Comparison of ENCODE assay signal across 8 cellular contexts in genomic region chr2:70301344-70302194, GRCh38. TPM values are rescaled to one million over a fixed set of nuclear protein-coding genes. Genes with fewer than 3 reads are reported as not detected.
DNase-seq lines count a peak whose midpoint lies in the region; ATAC-seq lines count a peak whose summit lies in the region.

Gene FAM136A, minus strand, starts transcription at chr2:70302067. Its CDS starts 56 bp downstream, at chr2:70302011.

- H3K27ac ChIP-seq in HUES6 (ENCODE audit: low read depth, low read length) (peak within 1 kb of the TSS; percentile 96), muscle layer of duodenum (ENCODE audit: low read length) (peak within 1 kb of the TSS; percentile 74)

- H3K27me3 ChIP-seq in HUES6 (ENCODE audit: control insufficient read depth, insufficient read depth, low read length), result no peaks in the 10 kb centered on the region
- H3K27me3 ChIP-seq in muscle layer of duodenum (ENCODE audit: low read depth, low read length), result no peaks in the 10 kb centered on the region

- peak; percentile 93 for DNase-seq in D341Med (ENCODE audit: low spot score)
- DNase-seq in OCI-M1 (lab: John Stamatoyannopoulos, UW), result peak; percentile 87
- DNase-seq in activated T-cell treated with anti-CD3 and anti-CD28 coated beads, Interleukin-2, amount 50 U/mL, for 1 hour, result peak; percentile 90
- DNase-seq in stimulated activated CD8-positive, alpha-beta memory T cell treated with anti-CD3 and anti-CD28 coated beads, Interleukin-7, amount 100 ng/mL, for 24 hours (ENCODE audit: low read depth), result peak; percentile 76

- H3K4me1 ChIP-seq in HUES6 (ENCODE audit: control insufficient read depth, insufficient read depth, low read length), result peaks cover 20% of the 10 kb centered on the region
- peaks cover 3 to 10% of the 10 kb centered on the region in 2 donors for H3K4me1 ChIP-seq in muscle layer of duodenum (ENCODE audit: control insufficient read depth in 1 of 2, insufficient read depth in 2 of 2, low read length in 2 of 2)

- H3K4me3 ChIP-seq in HUES6 (ENCODE audit: low read depth, low read length) (peak within 1 kb of the TSS; percentile 97), muscle layer of duodenum (ENCODE audit: low read depth in 1 of 2, low read length in 2 of 2) (peak within 1 kb of the TSS; percentile 76 to 92)

- H3K9ac ChIP-seq in HUES6 (ENCODE audit: low read length), result peak within 1 kb of the TSS; percentile 93

- peaks cover 9% of the 10 kb centered on the region for H3K9me3 ChIP-seq in HUES6 (ENCODE audit: control insufficient read depth, insufficient read depth, low read depth, low read length)
- H3K9me3 ChIP-seq in muscle layer of duodenum (ENCODE audit: control insufficient read depth in 1 of 2, low read length in 2 of 2), result no peaks in the 10 kb centered on the region

- peak; percentile 58 for ATAC-seq in GM21367 (IDR thresholded peaks at IDR 0.05; ENCODE audit: unreplicated experiment)
- ATAC-seq in esophagus mucosa, result peak; percentile 93

- peaks cover 36% of the 10 kb centered on the region for H3K36me3 ChIP-seq in HUES6 (ENCODE audit: control insufficient read depth, insufficient read depth, low read length)
- peaks cover 10 to 24% of the 10 kb centered on the region in 2 donors for H3K36me3 ChIP-seq in muscle layer of duodenum (ENCODE audit: control insufficient read depth in 1 of 2, insufficient read depth in 2 of 2, low read length in 2 of 2)

RNA-seq across cellular contexts. Expression of gene FAM136A, which starts in this region (rescaled TPM):
- 26.0 TPM for total RNA-seq in esophagus mucosa

Comparison
In these comparisons a context has a peak if more than half of its experiments do, and no peak if none do; other contexts are left out.
1. Peak in every context shown above with its lines: DNase-seq, ATAC-seq, H3K4me3 ChIP-seq and H3K27ac ChIP-seq.